ENCODE assay signal across 1 cellular context in the genomic region with DNA sequence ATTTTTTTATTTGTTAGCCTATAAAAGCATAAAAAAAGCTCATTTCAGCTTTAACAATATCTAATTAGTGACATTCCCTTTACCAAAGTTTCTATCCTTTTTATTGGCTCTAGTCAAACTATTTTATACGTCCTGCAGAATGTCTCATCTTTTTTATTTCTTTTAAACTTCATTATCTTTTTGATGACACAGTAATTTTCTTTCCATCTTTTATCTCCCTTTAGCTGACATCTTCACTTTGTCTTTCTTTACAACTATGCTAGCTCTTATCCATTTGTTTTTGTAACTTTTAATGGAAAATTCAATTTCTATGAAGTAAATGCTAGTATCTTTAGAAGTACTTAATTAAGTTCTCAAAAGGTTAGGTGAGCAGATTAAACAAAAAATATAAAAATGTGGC.
TF ChIP-seq lines count a peak whose summit lies in the region.

No MANE protein-coding gene starts in this region.

TF ChIP-seq in HepG2, 621 proteins besides CTCF, POLR2A, EP300 and RAD21 (continued from another document):
- TF ChIP-seq, protein P1, sequence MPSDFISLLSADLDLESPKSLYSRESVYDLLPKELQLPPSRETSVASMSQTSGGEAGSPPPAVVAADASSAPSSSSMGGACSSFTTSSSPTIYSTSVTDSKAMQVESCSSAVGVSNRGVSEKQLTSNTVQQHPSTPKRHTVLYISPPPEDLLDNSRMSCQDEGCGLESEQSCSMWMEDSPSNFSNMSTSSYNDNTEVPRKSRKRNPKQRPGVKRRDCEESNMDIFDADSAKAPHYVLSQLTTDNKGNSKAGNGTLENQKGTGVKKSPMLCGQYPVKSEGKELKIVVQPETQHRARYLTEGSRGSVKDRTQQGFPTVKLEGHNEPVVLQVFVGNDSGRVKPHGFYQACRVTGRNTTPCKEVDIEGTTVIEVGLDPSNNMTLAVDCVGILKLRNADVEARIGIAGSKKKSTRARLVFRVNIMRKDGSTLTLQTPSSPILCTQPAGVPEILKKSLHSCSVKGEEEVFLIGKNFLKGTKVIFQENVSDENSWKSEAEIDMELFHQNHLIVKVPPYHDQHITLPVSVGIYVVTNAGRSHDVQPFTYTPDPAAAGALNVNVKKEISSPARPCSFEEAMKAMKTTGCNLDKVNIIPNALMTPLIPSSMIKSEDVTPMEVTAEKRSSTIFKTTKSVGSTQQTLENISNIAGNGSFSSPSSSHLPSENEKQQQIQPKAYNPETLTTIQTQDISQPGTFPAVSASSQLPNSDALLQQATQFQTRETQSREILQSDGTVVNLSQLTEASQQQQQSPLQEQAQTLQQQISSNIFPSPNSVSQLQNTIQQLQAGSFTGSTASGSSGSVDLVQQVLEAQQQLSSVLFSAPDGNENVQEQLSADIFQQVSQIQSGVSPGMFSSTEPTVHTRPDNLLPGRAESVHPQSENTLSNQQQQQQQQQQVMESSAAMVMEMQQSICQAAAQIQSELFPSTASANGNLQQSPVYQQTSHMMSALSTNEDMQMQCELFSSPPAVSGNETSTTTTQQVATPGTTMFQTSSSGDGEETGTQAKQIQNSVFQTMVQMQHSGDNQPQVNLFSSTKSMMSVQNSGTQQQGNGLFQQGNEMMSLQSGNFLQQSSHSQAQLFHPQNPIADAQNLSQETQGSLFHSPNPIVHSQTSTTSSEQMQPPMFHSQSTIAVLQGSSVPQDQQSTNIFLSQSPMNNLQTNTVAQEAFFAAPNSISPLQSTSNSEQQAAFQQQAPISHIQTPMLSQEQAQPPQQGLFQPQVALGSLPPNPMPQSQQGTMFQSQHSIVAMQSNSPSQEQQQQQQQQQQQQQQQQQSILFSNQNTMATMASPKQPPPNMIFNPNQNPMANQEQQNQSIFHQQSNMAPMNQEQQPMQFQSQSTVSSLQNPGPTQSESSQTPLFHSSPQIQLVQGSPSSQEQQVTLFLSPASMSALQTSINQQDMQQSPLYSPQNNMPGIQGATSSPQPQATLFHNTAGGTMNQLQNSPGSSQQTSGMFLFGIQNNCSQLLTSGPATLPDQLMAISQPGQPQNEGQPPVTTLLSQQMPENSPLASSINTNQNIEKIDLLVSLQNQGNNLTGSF (CRISPR knock-in tag; IDR thresholded peaks at IDR 0.05) = no peak
- TF ChIP-seq MAFF (IDR thresholded peaks at IDR 0.05; ENCODE audit: low read depth, low read length) = peak; percentile 86
